ENCODE assay signal across 10 cellular contexts in the genomic region with DNA sequence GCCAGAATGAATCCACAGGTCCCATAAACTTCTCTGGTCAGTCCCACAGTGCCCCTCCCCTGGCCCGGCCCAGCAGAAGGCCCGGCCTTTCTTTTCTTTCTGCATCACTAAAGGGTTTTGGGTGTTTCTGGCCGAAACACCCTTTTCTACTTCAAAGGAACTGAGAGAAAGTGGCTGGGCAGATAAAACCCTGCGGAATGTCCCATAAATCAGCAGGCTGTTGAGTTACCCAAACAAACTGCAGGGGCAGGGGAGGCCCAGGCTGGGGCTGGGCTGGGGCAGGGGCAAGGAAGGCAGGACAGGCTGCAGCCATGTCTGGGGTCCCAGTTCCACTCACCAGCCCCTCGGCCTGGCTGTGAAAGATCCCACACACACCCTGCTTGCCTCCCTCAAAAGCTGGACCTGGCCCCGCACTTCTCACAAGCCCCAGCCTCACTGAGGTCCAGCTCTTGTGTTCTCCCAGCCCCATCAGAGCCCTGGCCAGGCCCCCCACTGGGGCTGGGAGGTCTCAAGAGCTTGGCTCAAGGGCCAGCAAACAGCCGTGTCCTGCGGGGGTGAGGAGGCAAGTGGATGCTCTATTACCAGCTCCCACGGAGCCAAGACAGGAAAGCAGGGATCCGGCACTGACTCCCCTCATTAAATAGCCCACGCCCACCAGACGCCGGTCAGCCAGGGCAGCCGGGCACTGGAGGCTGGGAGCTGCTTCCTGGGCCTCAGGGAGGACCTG. TPM values are rescaled to one million over a fixed set of nuclear protein-coding genes. Genes with fewer than 3 reads are reported as not detected.
DNase-seq lines count a peak whose midpoint lies in the region; ATAC-seq and TF ChIP-seq lines count a peak whose summit lies in the region.
"Had no signal": no experiment of that assay in that cellular context is flagged by ENCODE, and none has a peak within 500 bp of the region (broad histone marks: within the 10 kb centered on the region; RNA-seq: fewer than 3 reads in every experiment).

No MANE protein-coding gene starts in this region.

- TF ChIP-seq EP300 in transverse colon (IDR thresholded peaks at IDR 0.05; ENCODE audit: low read depth), result no peak

- no peaks in the 10 kb centered on the region for H3K9me3 ChIP-seq in transverse colon

- H3K36me3 ChIP-seq in transverse colon, result no peaks in the 10 kb centered on the region

- peaks cover 24% of the 10 kb centered on the region for H3K4me1 Mint-ChIP-seq in chondrocyte (ENCODE audit: low read depth)

- no peak for TF ChIP-seq CTCF in chondrocyte (IDR thresholded peaks at IDR 0.05)
- no peak for TF ChIP-seq CTCF in transverse colon (IDR thresholded peaks at IDR 0.05)

- no peaks in the 10 kb centered on the region for H3K27me3 ChIP-seq in transverse colon

- peaks cover 33 to 49% (median 41%) of the 10 kb centered on the region in 4 donors for H3K4me1 ChIP-seq in transverse colon

- H3K4me3 Mint-ChIP-seq in chondrocyte (ENCODE audit: unreplicated experiment), result no peak overlapping the region
- H3K4me3 Mint-ChIP-seq: stimulated activated naive B cell treated with anti-CD40 and anti-IgM and Interleukin-4, amounts not matched to agents 10 μg/mL and 1 μg/mL and 100 μg/mL, for 72 hours had no signal

- in situ Hi-C loops in transverse colon (cut with MboI; ENCODE audit: low pct_ligation_motif_present in 1 of 4, low pct_unique_long_range_greater_than_20kb in 1 of 4, low sequenced_read_pairs in 3 of 4) (loop anchor here in 2 of 4 donors (5.0 to 25.0 kb wide), 2 partner anchors 89 to 94 kb away; partner anchors contain the start of gene CCDC85C (in 1 of the 2)), KBM-7 (cut with MboI; ENCODE audit: low pct_unique_long_range_greater_than_20kb, low sequenced_read_pairs) (loop anchor here (10.0 to 25.0 kb wide), 2 partner anchors 102 to 364 kb away; no protein-coding TSS in a partner anchor)

- H3K9me3 Mint-ChIP-seq in chondrocyte (ENCODE audit: low read depth), result no peaks in the 10 kb centered on the region
- H3K9me3 Mint-ChIP-seq: stimulated activated naive B cell treated with anti-CD40 and anti-IgM and Interleukin-4, amounts not matched to agents 10 μg/mL and 1 μg/mL and 100 μg/mL, for 72 hours had no signal

- TF ChIP-seq POLR2A in transverse colon (IDR thresholded peaks at IDR 0.05), result no peak

- 19 to 29% methylated on average over 5 to 12 of the region's 14 CpGs for WGBS in transverse colon (ENCODE audit: low coverage in 1 of 2), 2 donors

- no peaks in the 10 kb centered on the region for H3K27me3 Mint-ChIP-seq in chondrocyte (ENCODE audit: low read depth)
- H3K27me3 Mint-ChIP-seq: stimulated activated naive B cell treated with anti-CD40 and anti-IgM and Interleukin-4, amounts not matched to agents 10 μg/mL and 1 μg/mL and 100 μg/mL, for 72 hours had no signal

- intact Hi-C loops in left colon (cut with DNase I, micrococcal nuclease) (no loop called here), transverse colon (cut with DNase I; ENCODE audit: low total_unique reads) (no loop called here)

- no peaks in the 10 kb centered on the region for H3K36me3 Mint-ChIP-seq in chondrocyte (ENCODE audit: low read depth)
- H3K36me3 Mint-ChIP-seq: stimulated activated naive B cell treated with anti-CD40 and anti-IgM and Interleukin-4, amounts not matched to agents 10 μg/mL and 1 μg/mL and 100 μg/mL, for 72 hours had no signal

- peak overlapping the region; percentile 57 for H3K27ac Mint-ChIP-seq in chondrocyte (ENCODE audit: unreplicated experiment)
- H3K27ac Mint-ChIP-seq: stimulated activated naive B cell treated with anti-CD40 and anti-IgM and Interleukin-4, amounts not matched to agents 10 μg/mL and 1 μg/mL and 100 μg/mL, for 72 hours had no signal

- peak overlapping the region; percentile 63 to 84 (median 70) for H3K27ac ChIP-seq in transverse colon
- H3K27ac ChIP-seq: coronary artery had no signal

- H3K4me3 ChIP-seq in transverse colon, result no peak overlapping the region
- H3K4me3 ChIP-seq: coronary artery had no signal

- ATAC-seq in left colon, result peak; percentile 44
- no peak for ATAC-seq in GM19463 (IDR thresholded peaks at IDR 0.05; ENCODE audit: unreplicated experiment)
- ATAC-seq in GM18502 (IDR thresholded peaks at IDR 0.05; ENCODE audit: poor library complexity, unreplicated experiment), result no peak
- ATAC-seq: stimulated activated naive B cell treated with anti-CD40 and anti-IgM and Interleukin-4, amounts not matched to agents 10 μg/mL and 1 μg/mL and 100 μg/mL, for 72 hours had no signal

- peak; percentile 58 for DNase-seq in HuH-7 (ENCODE audit: low spot score)
- DNase-seq in chondrocyte (ENCODE audit: low spot score), result peak; percentile 77
- peak in 1 of 2 donors; percentile 44 for DNase-seq in left colon
- peak; percentile 34 for DNase-seq in transverse colon
- DNase-seq in KBM-7, result no peak
- DNase-seq: activated CD4-positive, CD25-positive, alpha-beta regulatory T cell; stimulated activated naive B cell treated with anti-CD40 and anti-IgM and Interleukin-4, amounts not matched to agents 10 μg/mL and 1 μg/mL and 100 μg/mL, for 72 hours had no signal

RNA-seq across cellular contexts. Expression of gene CCNK, which starts 41.9 kb away (rescaled TPM):
- total RNA-seq in chondrocyte (57.3 to 62.3 TPM (median 62.3 TPM) in 3 replicates), left colon (10 to 100 TPM; 53.2 to 58.5 TPM), transverse colon (10 to 100 TPM; 14.5 to 42.6 (median 31.3) TPM)

RNA-seq across cellular contexts. Expression of gene SETD3, which starts 42.4 kb away (rescaled TPM):
- 54.2 to 55.1 TPM (median 54.5 TPM) in 3 replicates for total RNA-seq in chondrocyte
- total RNA-seq in left colon, result 10 to 100 TPM; 61.5 to 66.8 TPM
- total RNA-seq in transverse colon, result 100 to 1,000 TPM in 1 of 4 donors, 10 to 100 TPM in 3; 50.1 to 224 (median 68.8) TPM
